ENCODE assay signal across 1 cellular context in genomic region chr10:93065675-93066543, GRCh38.
TF ChIP-seq lines count a peak whose summit lies in the region.

No MANE protein-coding gene starts in this region.

TF ChIP-seq in H1, 55 proteins besides CTCF, POLR2A, EP300 and RAD21:
- peak; percentile 81 for TF ChIP-seq EZH2 (IDR thresholded peaks at IDR 0.05; ENCODE audit: low read depth, low read length, severe bottlenecking)
- no peak for TF ChIP-seq JUN (IDR thresholded peaks at IDR 0.05; ENCODE audit: low read depth, low read length)
- TF ChIP-seq CREB1 (IDR thresholded peaks at IDR 0.05) = peak; percentile 33; the same call in 1 of the 2 replicates
- no peak for TF ChIP-seq POLR2AphosphoS5 (IDR thresholded peaks at IDR 0.05; ENCODE audit: low read depth, low read length)
- TF ChIP-seq SAP30 (IDR thresholded peaks at IDR 0.05; ENCODE audit: insufficient read depth, insufficient replicate concordance, low read length) = no peak
- TF ChIP-seq POU5F1 (IDR thresholded peaks at IDR 0.05; ENCODE audit: low read depth, low read length) = no peak
- peak; percentile 90 for TF ChIP-seq SUZ12 (IDR thresholded peaks at IDR 0.05; ENCODE audit: low read length)
- no peak for TF ChIP-seq RBBP5 (IDR thresholded peaks at IDR 0.05; ENCODE audit: borderline replicate concordance, low read depth, low read length)
- TF ChIP-seq SP2 (IDR thresholded peaks at IDR 0.05; ENCODE audit: low read length) = no peak
- no peak for TF ChIP-seq CHD2 (IDR thresholded peaks at IDR 0.05; ENCODE audit: low read length)
- no peak for TF ChIP-seq RFX5 (IDR thresholded peaks at IDR 0.05; ENCODE audit: borderline replicate concordance, low read depth, low read length)
- TF ChIP-seq, protein P1, sequence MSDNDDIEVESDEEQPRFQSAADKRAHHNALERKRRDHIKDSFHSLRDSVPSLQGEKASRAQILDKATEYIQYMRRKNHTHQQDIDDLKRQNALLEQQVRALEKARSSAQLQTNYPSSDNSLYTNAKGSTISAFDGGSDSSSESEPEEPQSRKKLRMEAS (IDR thresholded peaks at IDR 0.05) = peak; percentile 86
- TF ChIP-seq SP4 (IDR thresholded peaks at IDR 0.05; ENCODE audit: low read length) = no peak
- no peak for TF ChIP-seq PHF8 (conservative IDR thresholded peaks at IDR 0.05; ENCODE audit: low read depth, low read length)
- TF ChIP-seq E2F6 (IDR thresholded peaks at IDR 0.05) = peak; percentile 85
- peak; percentile 93 for TF ChIP-seq KDM1A (IDR thresholded peaks at IDR 0.05; ENCODE audit: borderline replicate concordance, low read length)
- peak; percentile 81 for TF ChIP-seq RNF2 (IDR thresholded peaks at IDR 0.05; ENCODE audit: borderline replicate concordance, low read depth, low read length, missing control alignments, poor library complexity, severe bottlenecking)
- TF ChIP-seq HDAC2 (IDR thresholded peaks at IDR 0.05; ENCODE audit: borderline replicate concordance in 1 of 2, low read depth in 2 of 2, low read length in 2 of 2) = peak in 1 of 2 experiments; percentile 79; a peak in 1 of 4 replicates
- no peak for TF ChIP-seq KDM5A (IDR thresholded peaks at IDR 0.05; ENCODE audit: low read length)
